ENCODE assay signal across 8 cellular contexts in genomic region chr1:66271904-66272254, GRCh38.
DNase-seq lines count a peak whose midpoint lies in the region; ATAC-seq and TF ChIP-seq lines count a peak whose summit lies in the region.

No MANE protein-coding gene starts in this region.

- no peaks in the 10 kb centered on the region for H3K9me3 Mint-ChIP-seq in type B pancreatic cell

- peak overlapping the region; percentile 81 for H3K4me3 Mint-ChIP-seq in type B pancreatic cell

- peak; percentile 14 for DNase-seq in A673 (ENCODE audit: low spot score)
- DNase-seq in LoVo (ENCODE audit: low spot score), result peak; percentile 38
- DNase-seq in cardiac fibroblast (ENCODE audit: low read depth in 2 of 2), result peak; percentile 73 to 80
- DNase-seq in medulla oblongata (ENCODE audit: extremely low spot score), result peak; percentile 77
- no peak for DNase-seq in type B pancreatic cell (ENCODE audit: extremely low spot score, unreplicated experiment)
- no peak for DNase-seq in SIG-M5 treated with dmso at 0.1 percent for 504 hours (lab: John Stamatoyannopoulos, UW; ENCODE audit: unreplicated experiment)
- no peak for DNase-seq in stimulated activated CD4-positive, alpha-beta T cell treated with anti-CD3 and anti-CD28 coated beads, Interleukin-4, amount 100 ng/mL, for 4 hours

- peaks cover 22% of the 10 kb centered on the region for H3K4me1 Mint-ChIP-seq in type B pancreatic cell (ENCODE audit: unreplicated experiment)

- H3K27ac Mint-ChIP-seq in type B pancreatic cell, result peak overlapping the region; percentile 94

- H3K4me3 ChIP-seq in A673 (ENCODE audit: low read depth, low read length, poor library complexity, severe bottlenecking), result no peak overlapping the region
- H3K4me3 ChIP-seq in cardiac fibroblast (replicated peaks in 1 of 2; ENCODE audit: low read depth in 2 of 2, low read length in 2 of 2), result peak overlapping the region in 1 of 2 donors; percentile 15

- POLR2A ChIA-PET in A673 (lab: Charles Lee; ENCODE audit: low non-redundant PET), result interaction anchor here (0.9 kb wide), 1 partner anchor 60 kb away, joined by 4 read pairs; no protein-coding TSS in a partner anchor

- CTCF ChIA-PET in A673 (lab: Charles Lee), result no interaction called here

- intact Hi-C loops in A673 (cut with micrococcal nuclease; ENCODE audit: unreplicated experiment), result loop anchor here (1.0 to 5.0 kb wide), 2 partner anchors 60 to 80 kb away; no protein-coding TSS in a partner anchor

- peak overlapping the region; percentile 87 for H3K27ac ChIP-seq in A673 (ENCODE audit: low read depth, low read length, poor library complexity, severe bottlenecking)

- no TSS peak for BruUV-seq in A673 (replicated peaks; lab: Mats Ljungman, UMichigan)

- ATAC-seq in GM19455 (IDR thresholded peaks at IDR 0.05; ENCODE audit: unreplicated experiment), result no peak

- no peaks in the 10 kb centered on the region for H3K36me3 Mint-ChIP-seq in type B pancreatic cell

- H3K27me3 ChIP-seq in A673 (replicated peaks; ENCODE audit: insufficient read depth, low read depth, low read length, poor library complexity), result no peaks in the 10 kb centered on the region

- no peaks in the 10 kb centered on the region for H3K36me3 ChIP-seq in A673 (ENCODE audit: insufficient read depth, low read length, poor library complexity, severe bottlenecking)

- no peak for TF ChIP-seq CTCF in A673 (conservative IDR thresholded peaks at IDR 0.05; ENCODE audit: low read depth, low read length)
- no peak for TF ChIP-seq CTCF in cardiac fibroblast (IDR thresholded peaks at IDR 0.05; ENCODE audit: low read depth, low read length)
- no peak for TF ChIP-seq CTCF in type B pancreatic cell (conservative IDR thresholded peaks at IDR 0.05)

- no peaks in the 10 kb centered on the region for H3K9me3 ChIP-seq in A673 (ENCODE audit: low read depth, low read length, poor library complexity, severe bottlenecking)

- peaks cover 52% of the 10 kb centered on the region for H3K4me1 ChIP-seq in A673 (ENCODE audit: insufficient read depth, low read length, poor library complexity, severe bottlenecking)

- no peaks in the 10 kb centered on the region for H3K27me3 Mint-ChIP-seq in type B pancreatic cell

Comparison
In these comparisons a context has a peak if more than half of its experiments do, and no peak if none do; other contexts are left out.
1. DNase-seq: peak in A673 (single experiment), LoVo (single experiment), cardiac fibroblast (2 of 2) and medulla oblongata (single experiment); none in type B pancreatic cell (single experiment), SIG-M5 treated with dmso at 0.1 percent for 504 hours (single experiment) and stimulated activated CD4-positive, alpha-beta T cell treated with anti-CD3 and anti-CD28 coated beads, Interleukin-4, amount 100 ng/mL, for 4 hours (0 of 2).